In genomic region chr10:102132563-102133372, GRCh38 we compare ENCODE assay signal across 8 cellular contexts. TPM values are rescaled to one million over a fixed set of nuclear protein-coding genes. Genes with fewer than 3 reads are reported as not detected.
DNase-seq lines count a peak whose midpoint lies in the region; ATAC-seq and TF ChIP-seq lines count a peak whose summit lies in the region.

Gene PPRC1 (plus strand): TSS chr10:102133040. CDS start chr10:102133069, 29 bp downstream.

- H3K9me3 Mint-ChIP-seq in activated naive CD4-positive, alpha-beta T cell treated with anti-CD3 and anti-CD28 coated beads, Interleukin-2, amount 50 U/mL, for 24 hours, result no peaks in the 10 kb centered on the region

- H3K27ac ChIP-seq in temporal lobe (ENCODE audit: low read depth, low read length), result peak within 1 kb of the TSS; percentile 90

- ATAC-seq in HG02610 (IDR thresholded peaks at IDR 0.05; ENCODE audit: unreplicated experiment) (peak; percentile 96), SK-N-SH treated with all-trans-retinoic acid at 6 μM for 48 hours (peak; percentile 96)

- no peaks in the 10 kb centered on the region for H3K27me3 Mint-ChIP-seq in activated naive CD4-positive, alpha-beta T cell treated with anti-CD3 and anti-CD28 coated beads, Interleukin-2, amount 50 U/mL, for 24 hours

- H3K4me3 Mint-ChIP-seq in activated naive CD4-positive, alpha-beta T cell treated with anti-CD3 and anti-CD28 coated beads, Interleukin-2, amount 50 U/mL, for 24 hours, result peak within 1 kb of the TSS; percentile 92

- H3K4me1 Mint-ChIP-seq in activated naive CD4-positive, alpha-beta T cell treated with anti-CD3 and anti-CD28 coated beads, Interleukin-2, amount 50 U/mL, for 24 hours, result peaks cover 39% of the 10 kb centered on the region

- H3K27ac Mint-ChIP-seq in activated naive CD4-positive, alpha-beta T cell treated with anti-CD3 and anti-CD28 coated beads, Interleukin-2, amount 50 U/mL, for 24 hours, result peak within 1 kb of the TSS; percentile 99

- peak; percentile 77 for TF ChIP-seq CTCF in GM12801 (IDR thresholded peaks at IDR 0.05; ENCODE audit: extremely low read depth, insufficient read length)

- H3K36me3 Mint-ChIP-seq in activated naive CD4-positive, alpha-beta T cell treated with anti-CD3 and anti-CD28 coated beads, Interleukin-2, amount 50 U/mL, for 24 hours, result peaks cover 17% of the 10 kb centered on the region

- DNase-seq in NCI-H1092 (lab: John Stamatoyannopoulos, UW) (peak; percentile 94), globus pallidus (ENCODE audit: low spot score) (peak; percentile 99), occipital lobe (lab: John Stamatoyannopoulos, UW) (peak; percentile 98)

TF ChIP-seq in SK-N-SH treated with all-trans-retinoic acid at 6 μM for 48 hours, 23 proteins besides CTCF, POLR2A, EP300 and RAD21:
- no peak for TF ChIP-seq CSDC2 (CRISPR knock-in tag; IDR thresholded peaks at IDR 0.05)
- TF ChIP-seq, protein P1, sequence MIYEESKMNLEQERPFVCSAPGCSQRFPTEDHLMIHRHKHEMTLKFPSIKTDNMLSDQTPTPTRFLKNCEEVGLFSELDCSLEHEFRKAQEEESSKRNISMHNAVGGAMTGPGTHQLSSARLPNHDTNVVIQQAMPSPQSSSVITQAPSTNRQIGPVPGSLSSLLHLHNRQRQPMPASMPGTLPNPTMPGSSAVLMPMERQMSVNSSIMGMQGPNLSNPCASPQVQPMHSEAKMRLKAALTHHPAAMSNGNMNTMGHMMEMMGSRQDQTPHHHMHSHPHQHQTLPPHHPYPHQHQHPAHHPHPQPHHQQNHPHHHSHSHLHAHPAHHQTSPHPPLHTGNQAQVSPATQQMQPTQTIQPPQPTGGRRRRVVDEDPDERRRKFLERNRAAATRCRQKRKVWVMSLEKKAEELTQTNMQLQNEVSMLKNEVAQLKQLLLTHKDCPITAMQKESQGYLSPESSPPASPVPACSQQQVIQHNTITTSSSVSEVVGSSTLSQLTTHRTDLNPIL (CRISPR knock-in tag; IDR thresholded peaks at IDR 0.05; ENCODE audit: low read depth), result no peak
- TF ChIP-seq TSHZ2 (CRISPR knock-in tag; IDR thresholded peaks at IDR 0.05), result peak; percentile 40
- peak; percentile 58; the same call in 1 of the 2 replicates for TF ChIP-seq SNAI2 (CRISPR knock-in tag; IDR thresholded peaks at IDR 0.05)

RNA-seq across cellular contexts. Expression of gene PPRC1, which starts in this region (rescaled TPM):
- total RNA-seq in occipital lobe (8.4 TPM), temporal lobe (8.4 TPM)

Comparison
In these comparisons a context has a peak if more than half of its experiments do, and no peak if none do; other contexts are left out.
1. Peak in every context shown above with its lines: DNase-seq, ATAC-seq and H3K27ac ChIP-seq.